In the genomic region with DNA sequence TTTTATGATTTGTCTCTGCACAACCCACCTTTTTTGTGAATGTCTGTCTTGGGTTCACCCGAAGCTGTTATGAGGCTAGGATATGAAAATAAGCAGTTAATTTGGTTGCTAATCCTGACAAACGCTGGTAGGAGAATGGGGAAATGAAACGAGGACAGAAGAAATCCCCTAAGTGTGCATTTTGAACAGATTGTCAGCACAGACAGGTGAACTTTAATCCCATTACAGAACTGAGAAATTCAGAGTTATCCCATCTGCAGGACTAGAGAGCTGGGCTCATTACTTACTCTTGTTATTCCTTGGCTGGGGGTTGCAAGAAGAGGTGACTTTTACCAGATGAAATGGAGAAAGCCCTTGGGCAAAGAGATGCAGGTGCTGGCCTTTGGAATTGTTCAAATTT, we compare ENCODE assay signal across 12 cellular contexts.
DNase-seq lines count a peak whose midpoint lies in the region; ATAC-seq lines count a peak whose summit lies in the region.
"Had no signal": no experiment of that assay in that cellular context is flagged by ENCODE, and none has a peak within 500 bp of the region (broad histone marks: within the 10 kb centered on the region; RNA-seq: fewer than 3 reads in every experiment).

No MANE protein-coding gene starts in this region.

- peak; percentile 74 for DNase-seq in NCI-H82 treated with DMSO at 0.1 percent for 48 hours (lab: John Stamatoyannopoulos, UW; ENCODE audit: unreplicated experiment)
- DNase-seq in stimulated activated CD4-positive, alpha-beta T cell treated with anti-CD3 and anti-CD28 coated beads, Interleukin-4, amount 100 ng/mL, for 4 hours: no peak
- no peak for DNase-seq in NCI-H748 treated with DMSO at 0.1 percent for 48 hours (lab: John Stamatoyannopoulos, UW)
- no peak for DNase-seq in activated naive CD4-positive, alpha-beta T cell treated with anti-CD3 and anti-CD28 coated beads, Interleukin-2, amount 50 U/mL, for 72 hours (ENCODE audit: low spot score in 2 of 2)
- DNase-seq in COLO668 (lab: John Stamatoyannopoulos, UW; ENCODE audit: unreplicated experiment): no peak
- DNase-seq: CD4-positive, CD25-positive, alpha-beta regulatory T cell; NCI-H446 treated with DMSO at 0.1 percent for 48 hours; stimulated activated naive CD8-positive, alpha-beta T cell treated with anti-CD3 and anti-CD28 coated beads, Interleukin-15, amount 100 ng/mL, for 72 hours had no signal

- H3K36me3 Mint-ChIP-seq in activated naive CD4-positive, alpha-beta T cell treated with anti-CD3 and anti-CD28 coated beads, Interleukin-2, amount 50 U/mL, for 72 hours: peaks cover 0 to 6% of the 10 kb centered on the region in 2 donors
- H3K36me3 Mint-ChIP-seq: brain; CD4-positive, CD25-positive, alpha-beta regulatory T cell had no signal

- H3K27ac Mint-ChIP-seq in activated naive CD4-positive, alpha-beta T cell treated with anti-CD3 and anti-CD28 coated beads, Interleukin-2, amount 50 U/mL, for 72 hours: no peak overlapping the region
- H3K27ac Mint-ChIP-seq: brain; CD4-positive, CD25-positive, alpha-beta regulatory T cell; stimulated activated naive CD8-positive, alpha-beta T cell treated with anti-CD3 and anti-CD28 coated beads, Interleukin-15, amount 100 ng/mL, for 72 hours had no signal

- peak; percentile 88 for ATAC-seq in GM18519 (IDR thresholded peaks at IDR 0.05; ENCODE audit: low FRiP score, unreplicated experiment)
- ATAC-seq in GM21447 (IDR thresholded peaks at IDR 0.05; ENCODE audit: unreplicated experiment): peak; percentile 80
- peak; percentile 74 for ATAC-seq in HG03064 (IDR thresholded peaks at IDR 0.05; ENCODE audit: low read depth, unreplicated experiment)
- ATAC-seq in activated naive CD4-positive, alpha-beta T cell treated with anti-CD3 and anti-CD28 coated beads, Interleukin-2, amount 50 U/mL, for 72 hours: no peak
- ATAC-seq: stimulated activated naive CD8-positive, alpha-beta T cell treated with anti-CD3 and anti-CD28 coated beads, Interleukin-15, amount 100 ng/mL, for 72 hours had no signal

- peaks cover 7 to 10% of the 10 kb centered on the region in 2 donors for H3K9me3 Mint-ChIP-seq in activated naive CD4-positive, alpha-beta T cell treated with anti-CD3 and anti-CD28 coated beads, Interleukin-2, amount 50 U/mL, for 72 hours

Comparison
In these comparisons a context has a peak if more than half of its experiments do, and no peak if none do; other contexts are left out.
1. ATAC-seq: peak in GM18519 (single experiment), GM21447 (single experiment) and HG03064 (single experiment); none in activated naive CD4-positive, alpha-beta T cell treated with anti-CD3 and anti-CD28 coated beads, Interleukin-2, amount 50 U/mL, for 72 hours (0 of 2).